24 cellular contexts compared by ENCODE assay signal in the genomic region with DNA sequence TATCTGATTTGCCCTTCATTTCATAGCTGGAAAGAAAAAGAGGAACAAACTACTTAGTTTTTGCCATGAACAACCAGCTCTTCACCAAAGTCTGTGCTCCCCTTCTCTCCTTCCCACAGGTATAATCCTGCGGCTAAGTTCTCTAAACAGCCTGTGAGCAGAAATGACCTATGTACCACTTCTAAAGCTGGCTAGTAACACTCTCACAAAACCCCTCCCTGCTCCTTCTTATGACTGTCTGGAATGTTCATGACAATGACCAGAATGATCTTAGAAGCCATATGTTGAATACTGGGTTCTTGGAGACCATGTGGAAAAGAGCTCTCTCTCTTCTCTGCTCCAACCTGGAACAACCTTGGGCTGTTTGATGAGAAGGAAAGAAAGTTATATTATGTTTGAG. TPM values are rescaled to one million over a fixed set of nuclear protein-coding genes. Genes with fewer than 3 reads are reported as not detected.
DNase-seq lines count a peak whose midpoint lies in the region; ATAC-seq lines count a peak whose summit lies in the region.
"Had no signal": no experiment of that assay in that cellular context is flagged by ENCODE, and none has a peak within 500 bp of the region (broad histone marks: within the 10 kb centered on the region; RNA-seq: fewer than 3 reads in every experiment).

No MANE protein-coding gene starts in this region.

- H3K79me1 ChIP-seq in mesenchymal stem cell (replicated peaks; ENCODE audit: low read length, poor library complexity, severe bottlenecking), result no peaks in the 10 kb centered on the region

- H2BK5ac ChIP-seq in mesenchymal stem cell (ENCODE audit: low read depth, low read length, poor library complexity, severe bottlenecking), result no peak overlapping the region

- H3K4me1 ChIP-seq in mesenchymal stem cell (ENCODE audit: control insufficient read depth, insufficient read depth, low read depth, low read length), result no peaks in the 10 kb centered on the region
- H3K4me1 ChIP-seq: BLaER1, SJCRH30 had no signal

- intact Hi-C loops in activated CD4-positive, alpha-beta memory T cell treated with anti-CD3 and anti-CD28 coated beads for 36 hours (cut with micrococcal nuclease), result loop anchor here (10.0 kb wide), 1 partner anchor 166 kb away; no protein-coding TSS in a partner anchor
- intact Hi-C loops in left colon (cut with DNase I, micrococcal nuclease), result no loop called here

- H3K27me3 ChIP-seq in mesenchymal stem cell (ENCODE audit: control insufficient read depth in 1 of 2, insufficient read depth in 1 of 2, low read length in 2 of 2), result no peaks in the 10 kb centered on the region
- H3K27me3 ChIP-seq: BLaER1, MG63, SJCRH30 had no signal

- H3K27ac Mint-ChIP-seq in activated CD4-positive, alpha-beta memory T cell treated with anti-CD3 and anti-CD28 coated beads, Interleukin-2, amount 10 ng/mL, durations not matched to agents 7 days and 5 days, result peak overlapping the region; percentile 80
- H3K27ac Mint-ChIP-seq in activated CD4-positive, alpha-beta memory T cell treated with anti-CD3 and anti-CD28 coated beads for 36 hours, result no peak overlapping the region
- peak overlapping the region; percentile 80 for H3K27ac Mint-ChIP-seq in T-helper 17 cell

- no peak overlapping the region for H3K4me3 ChIP-seq in mesenchymal stem cell (ENCODE audit: insufficient read depth in 1 of 2, low read depth in 1 of 2, low read length in 2 of 2)
- H3K4me3 ChIP-seq: BLaER1, GM23338, MG63, PC-9, SJCRH30 had no signal

- H2AK5ac ChIP-seq in mesenchymal stem cell (ENCODE audit: low read length, severe bottlenecking), result no peak overlapping the region

- POLR2A ChIA-PET in activated CD4-positive, alpha-beta memory T cell treated with anti-CD3 and anti-CD28 coated beads, Interleukin-2, amount 10 ng/mL, durations not matched to agents 7 days and 5 days (lab: Charles Lee), result interaction anchor here (2.0 to 2.5 kb wide), 2 partner anchors 13 to 25 kb away, joined by 4 to 24 read pairs; a partner anchor contains a TSS
- POLR2A ChIA-PET in activated CD4-positive, alpha-beta memory T cell treated with anti-CD3 and anti-CD28 coated beads for 36 hours (lab: Charles Lee), result interaction anchor here (0.9 kb wide), 1 partner anchor 13 kb away, joined by 4 read pairs; a partner anchor contains a TSS

- no peak overlapping the region for H2BK12ac ChIP-seq in mesenchymal stem cell (ENCODE audit: low read length in 2 of 2)

- H3K18ac ChIP-seq in mesenchymal stem cell (ENCODE audit: low read depth in 1 of 2, low read length in 2 of 2), result no peak overlapping the region

- no peak for DNase-seq in activated CD4-positive, alpha-beta memory T cell treated with anti-CD3 and anti-CD28 coated beads, Interleukin-2, amount 10 ng/mL, durations not matched to agents 7 days and 5 days
- DNase-seq in activated CD4-positive, alpha-beta memory T cell treated with anti-CD3 and anti-CD28 coated beads for 36 hours, result no peak
- DNase-seq in T-helper 17 cell, result no peak
- no peak for DNase-seq in left colon
- DNase-seq in mesenchymal stem cell, result no peak
- DNase-seq in middle frontal gyrus (ENCODE audit: extremely low spot score, low spot score), result no peak
- DNase-seq: CD4-positive, alpha-beta memory T cell; COR-L47; H9; KBM-7; MG63; NCI-H1105 treated with DMSO at 0.1 percent for 48 hours; NCI-H146; NCI-H2029; NCI-H446 treated with DMSO at 0.1 percent for 48 hours; NCI-H526; PC-9; SJCRH30 had no signal

- no peaks in the 10 kb centered on the region for H3K27me3 Mint-ChIP-seq in activated CD4-positive, alpha-beta memory T cell treated with anti-CD3 and anti-CD28 coated beads, Interleukin-2, amount 10 ng/mL, durations not matched to agents 7 days and 5 days
- no peaks in the 10 kb centered on the region for H3K27me3 Mint-ChIP-seq in activated CD4-positive, alpha-beta memory T cell treated with anti-CD3 and anti-CD28 coated beads for 36 hours
- H3K27me3 Mint-ChIP-seq in T-helper 17 cell, result no peaks in the 10 kb centered on the region
- H3K27me3 Mint-ChIP-seq: CD4-positive, alpha-beta memory T cell had no signal

- H3K9ac ChIP-seq in mesenchymal stem cell (ENCODE audit: low read length), result no peak overlapping the region
- H3K9ac ChIP-seq: BLaER1 had no signal

- H3K4me3 Mint-ChIP-seq in activated CD4-positive, alpha-beta memory T cell treated with anti-CD3 and anti-CD28 coated beads, Interleukin-2, amount 10 ng/mL, durations not matched to agents 7 days and 5 days, result no peak overlapping the region
- H3K4me3 Mint-ChIP-seq in activated CD4-positive, alpha-beta memory T cell treated with anti-CD3 and anti-CD28 coated beads for 36 hours, result no peak overlapping the region
- H3K4me3 Mint-ChIP-seq in T-helper 17 cell, result no peak overlapping the region
- H3K4me3 Mint-ChIP-seq: GM23338 had no signal

- H3K36me3 Mint-ChIP-seq in activated CD4-positive, alpha-beta memory T cell treated with anti-CD3 and anti-CD28 coated beads, Interleukin-2, amount 10 ng/mL, durations not matched to agents 7 days and 5 days (ENCODE audit: low read depth), result peaks cover 25% of the 10 kb centered on the region
- H3K36me3 Mint-ChIP-seq in activated CD4-positive, alpha-beta memory T cell treated with anti-CD3 and anti-CD28 coated beads for 36 hours, result peaks cover 11% of the 10 kb centered on the region
- peaks cover 8% of the 10 kb centered on the region for H3K36me3 Mint-ChIP-seq in T-helper 17 cell (ENCODE audit: low read depth)

- H2AFZ ChIP-seq in mesenchymal stem cell (ENCODE audit: low read depth, low read length), result no peak overlapping the region
- H2AFZ ChIP-seq: GM23338, PC-9 had no signal

- no peak overlapping the region for H3K27ac ChIP-seq in mesenchymal stem cell (ENCODE audit: low read length, poor library complexity, severe bottlenecking)
- H3K27ac ChIP-seq: BLaER1, PC-9, SJCRH30 had no signal

- ATAC-seq in T-helper 17 cell (no peak), left colon (peak; percentile 95), HG03571 (IDR thresholded peaks at IDR 0.05; ENCODE audit: unreplicated experiment) (no peak)
- ATAC-seq: GM23338, Right ventricle myocardium inferior had no signal

- H3K9me3 Mint-ChIP-seq in activated CD4-positive, alpha-beta memory T cell treated with anti-CD3 and anti-CD28 coated beads, Interleukin-2, amount 10 ng/mL, durations not matched to agents 7 days and 5 days, result peaks cover 2% of the 10 kb centered on the region
- no peaks in the 10 kb centered on the region for H3K9me3 Mint-ChIP-seq in activated CD4-positive, alpha-beta memory T cell treated with anti-CD3 and anti-CD28 coated beads for 36 hours
- H3K9me3 Mint-ChIP-seq: CD4-positive, alpha-beta memory T cell; GM23338; H9 had no signal

- H3K14ac ChIP-seq in mesenchymal stem cell (ENCODE audit: low read length in 2 of 2), result no peak overlapping the region

- no peak overlapping the region for H3K4ac ChIP-seq in mesenchymal stem cell (ENCODE audit: low read depth in 1 of 2, low read length in 2 of 2)

- CTCF ChIA-PET in activated CD4-positive, alpha-beta memory T cell treated with anti-CD3 and anti-CD28 coated beads, Interleukin-2, amount 10 ng/mL, durations not matched to agents 7 days and 5 days (lab: Charles Lee), result interaction anchor here (1.2 to 2.7 kb wide), 3 partner anchors 21 to 51 kb away, joined by 3 to 11 read pairs (median 3); no protein-coding TSS in a partner anchor
- CTCF ChIA-PET in activated CD4-positive, alpha-beta memory T cell treated with anti-CD3 and anti-CD28 coated beads for 36 hours (lab: Charles Lee), result no interaction called here

- H3K9me3 ChIP-seq in T-helper 17 cell (ENCODE audit: control insufficient read depth, low read length, poor library complexity, severe bottlenecking), result no peaks in the 10 kb centered on the region
- H3K9me3 ChIP-seq in mesenchymal stem cell (ENCODE audit: control insufficient read depth, low read length), result no peaks in the 10 kb centered on the region
- H3K9me3 ChIP-seq: BLaER1, MG63, SJCRH30 had no signal

- H3K4me1 Mint-ChIP-seq in activated CD4-positive, alpha-beta memory T cell treated with anti-CD3 and anti-CD28 coated beads, Interleukin-2, amount 10 ng/mL, durations not matched to agents 7 days and 5 days, result peaks cover 36% of the 10 kb centered on the region
- peaks cover 25% of the 10 kb centered on the region for H3K4me1 Mint-ChIP-seq in activated CD4-positive, alpha-beta memory T cell treated with anti-CD3 and anti-CD28 coated beads for 36 hours (ENCODE audit: low read depth)
- peaks cover 15% of the 10 kb centered on the region for H3K4me1 Mint-ChIP-seq in T-helper 17 cell

- H3K23ac ChIP-seq in mesenchymal stem cell (ENCODE audit: low read length in 2 of 2), result no peak overlapping the region

- H2BK15ac ChIP-seq in mesenchymal stem cell (ENCODE audit: low read depth, poor library complexity, severe bottlenecking), result no peak overlapping the region

- H3K4me2 ChIP-seq in mesenchymal stem cell (ENCODE audit: low read length, poor library complexity, severe bottlenecking), result no peak overlapping the region
- H3K4me2 ChIP-seq: BLaER1, GM23338, PC-9 had no signal

- H2BK120ac ChIP-seq in mesenchymal stem cell (ENCODE audit: low read depth, low read length), result no peak overlapping the region

- no peak overlapping the region for H4K91ac ChIP-seq in mesenchymal stem cell (ENCODE audit: low read length)

- no peaks in the 10 kb centered on the region for H3K36me3 ChIP-seq in mesenchymal stem cell (ENCODE audit: control insufficient read depth in 1 of 2, insufficient read depth in 2 of 2, low read depth in 1 of 2, low read length in 2 of 2)
- H3K36me3 ChIP-seq: MG63, SJCRH30 had no signal

- 92% methylated on average over 1 of the region's 1 CpG for WGBS in mesenchymal stem cell

- no peak overlapping the region for H4K8ac ChIP-seq in mesenchymal stem cell (ENCODE audit: low read length)

RNA-seq across cellular contexts. Expression of a gene that starts 12.9 kb away (rescaled TPM):
- 1 to 10 TPM; 7.5 to 7.8 TPM for total RNA-seq in activated CD4-positive, alpha-beta memory T cell treated with anti-CD3 and anti-CD28 coated beads, Interleukin-2, amount 10 ng/mL, durations not matched to agents 7 days and 5 days
- 10 to 100 TPM; 11.5 TPM for total RNA-seq in activated CD4-positive, alpha-beta memory T cell treated with anti-CD3 and anti-CD28 coated beads for 36 hours
- total RNA-seq in T-helper 17 cell, result 1 to 10 TPM; 2.0 to 3.0 TPM
- 10 to 100 TPM; 53.3 to 89.1 TPM for total RNA-seq in left colon
- 8.2 TPM for polyA plus RNA-seq in mesenchymal stem cell (2013, experiment 1 of 2)
- polyA plus RNA-seq in mesenchymal stem cell (2013, experiment 2 of 2), result 8.6 TPM

RNA-seq across cellular contexts. Expression of a gene that starts 22.3 kb away (rescaled TPM):
- total RNA-seq in activated CD4-positive, alpha-beta memory T cell treated with anti-CD3 and anti-CD28 coated beads, Interleukin-2, amount 10 ng/mL, durations not matched to agents 7 days and 5 days, result 1 to 10 TPM; 2.5 to 3.3 TPM
- 1 to 10 TPM; 2.5 to 2.6 TPM for total RNA-seq in activated CD4-positive, alpha-beta memory T cell treated with anti-CD3 and anti-CD28 coated beads for 36 hours
- 1 to 10 TPM; 4.3 to 8.5 TPM for total RNA-seq in T-helper 17 cell
- 1 to 10 TPM; 3.8 to 5.6 TPM for total RNA-seq in left colon
- polyA plus RNA-seq in mesenchymal stem cell (2013, experiment 1 of 2), result 0.43 TPM
- 0.36 TPM for polyA plus RNA-seq in mesenchymal stem cell (2013, experiment 2 of 2)

RNA-seq across cellular contexts. Expression of a gene that starts 36.2 kb away (rescaled TPM):
- under 1 TPM in 1 of 2 experiments, not detected in 1; 0.23 TPM for total RNA-seq in activated CD4-positive, alpha-beta memory T cell treated with anti-CD3 and anti-CD28 coated beads, Interleukin-2, amount 10 ng/mL, durations not matched to agents 7 days and 5 days
- not detected for total RNA-seq in activated CD4-positive, alpha-beta memory T cell treated with anti-CD3 and anti-CD28 coated beads for 36 hours
- total RNA-seq in T-helper 17 cell, result not detected
- total RNA-seq in left colon, result under 1 TPM; 0.73 to 0.75 TPM
- 0.28 TPM for polyA plus RNA-seq in mesenchymal stem cell (2013, experiment 1 of 2)
- polyA plus RNA-seq in mesenchymal stem cell (2013, experiment 2 of 2), result 0.23 TPM
- total RNA-seq: CD4-positive, alpha-beta memory T cell; GM23338; H9; LHCN-M2; Right ventricle myocardium inferior; SJCRH30 had no signal
- polyA plus RNA-seq: AG04450; CD4-positive, alpha-beta memory T cell; GM23338 had no signal

Comparison
In these comparisons a context has a peak if more than half of its experiments do, and no peak if none do; other contexts are left out.
1. RNA of a gene that starts 12.9 kb away (total RNA-seq): 53.3 to 89.1 TPM in left colon; 11.5 TPM in activated CD4-positive, alpha-beta memory T cell treated with anti-CD3 and anti-CD28 coated beads for 36 hours, 7.5 to 7.8 TPM in activated CD4-positive, alpha-beta memory T cell treated with anti-CD3 and anti-CD28 coated beads, Interleukin-2, amount 10 ng/mL, durations not matched to agents 7 days and 5 days and 2.0 to 3.0 TPM in T-helper 17 cell; every median in the first group is over 4 times any median in the second.